2 cellular contexts compared by ENCODE assay signal in the genomic region with DNA sequence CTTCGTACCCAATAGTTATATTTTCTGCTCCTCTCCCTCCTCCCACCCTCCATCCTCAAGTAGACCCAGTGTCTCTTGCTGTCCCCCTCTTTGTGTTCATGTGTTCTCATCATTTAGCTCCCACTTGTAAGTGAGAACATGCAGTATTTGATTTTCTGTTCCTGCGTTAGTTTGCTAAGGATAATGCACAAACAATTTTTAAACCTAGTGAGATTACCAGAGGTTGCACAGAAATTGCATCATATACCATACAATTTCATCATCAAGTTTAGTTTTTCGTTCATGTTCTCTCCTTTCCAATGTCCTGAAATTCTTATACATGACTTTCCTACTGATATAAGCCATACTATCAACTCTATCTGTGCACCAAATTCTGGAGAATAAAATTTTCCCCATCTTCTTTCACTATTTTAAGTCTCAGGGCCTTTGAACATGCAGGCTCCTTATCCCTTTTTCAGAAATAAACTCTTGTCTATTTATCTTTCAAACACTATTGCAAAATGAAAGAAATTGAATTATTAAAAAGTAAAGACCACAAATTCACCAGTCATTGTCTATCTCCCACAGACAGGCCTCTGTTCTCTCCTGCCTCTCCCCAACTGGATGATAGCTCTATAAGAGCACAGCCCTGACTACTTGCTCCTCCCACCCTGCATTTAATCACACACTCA.
A peak's percentile ranks its signal among the peaks of the same experiment; 100 is the strongest.
TF ChIP-seq lines count a peak whose summit lies in the region.

No MANE protein-coding gene starts in this region.

TF ChIP-seq in WTC11, 78 proteins besides CTCF, POLR2A, EP300 and RAD21:
- TF ChIP-seq, protein P1, sequence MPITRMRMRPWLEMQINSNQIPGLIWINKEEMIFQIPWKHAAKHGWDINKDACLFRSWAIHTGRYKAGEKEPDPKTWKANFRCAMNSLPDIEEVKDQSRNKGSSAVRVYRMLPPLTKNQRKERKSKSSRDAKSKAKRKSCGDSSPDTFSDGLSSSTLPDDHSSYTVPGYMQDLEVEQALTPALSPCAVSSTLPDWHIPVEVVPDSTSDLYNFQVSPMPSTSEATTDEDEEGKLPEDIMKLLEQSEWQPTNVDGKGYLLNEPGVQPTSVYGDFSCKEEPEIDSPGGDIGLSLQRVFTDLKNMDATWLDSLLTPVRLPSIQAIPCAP (CRISPR knock-in tag; IDR thresholded peaks at IDR 0.05): no peak
- TF ChIP-seq, protein P2, sequence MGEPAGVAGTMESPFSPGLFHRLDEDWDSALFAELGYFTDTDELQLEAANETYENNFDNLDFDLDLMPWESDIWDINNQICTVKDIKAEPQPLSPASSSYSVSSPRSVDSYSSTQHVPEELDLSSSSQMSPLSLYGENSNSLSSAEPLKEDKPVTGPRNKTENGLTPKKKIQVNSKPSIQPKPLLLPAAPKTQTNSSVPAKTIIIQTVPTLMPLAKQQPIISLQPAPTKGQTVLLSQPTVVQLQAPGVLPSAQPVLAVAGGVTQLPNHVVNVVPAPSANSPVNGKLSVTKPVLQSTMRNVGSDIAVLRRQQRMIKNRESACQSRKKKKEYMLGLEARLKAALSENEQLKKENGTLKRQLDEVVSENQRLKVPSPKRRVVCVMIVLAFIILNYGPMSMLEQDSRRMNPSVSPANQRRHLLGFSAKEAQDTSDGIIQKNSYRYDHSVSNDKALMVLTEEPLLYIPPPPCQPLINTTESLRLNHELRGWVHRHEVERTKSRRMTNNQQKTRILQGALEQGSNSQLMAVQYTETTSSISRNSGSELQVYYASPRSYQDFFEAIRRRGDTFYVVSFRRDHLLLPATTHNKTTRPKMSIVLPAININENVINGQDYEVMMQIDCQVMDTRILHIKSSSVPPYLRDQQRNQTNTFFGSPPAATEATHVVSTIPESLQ (CRISPR knock-in tag; IDR thresholded peaks at IDR 0.05): no peak
- TF ChIP-seq GABPB1 (CRISPR knock-in tag; IDR thresholded peaks at IDR 0.05): peak; percentile 94

TF ChIP-seq in HepG2, 621 proteins besides CTCF, POLR2A, EP300 and RAD21:
- TF ChIP-seq, protein P3, sequence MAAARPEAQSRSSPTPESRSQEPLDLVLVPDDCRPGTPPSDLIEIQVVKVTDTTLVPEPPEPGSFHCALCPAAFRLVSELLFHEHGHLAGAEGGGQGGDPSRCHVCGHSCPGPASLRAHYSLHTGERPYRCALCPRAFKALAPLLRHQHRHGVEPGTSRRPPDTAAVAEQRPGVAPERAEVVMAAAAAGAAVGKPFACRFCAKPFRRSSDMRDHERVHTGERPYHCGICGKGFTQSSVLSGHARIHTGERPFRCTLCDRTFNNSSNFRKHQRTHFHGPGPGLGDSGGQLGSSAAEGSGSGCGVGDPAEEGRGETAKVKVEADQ (CRISPR knock-in tag; IDR thresholded peaks at IDR 0.05; ENCODE audit: borderline replicate concordance): no peak
- TF ChIP-seq, protein P4, sequence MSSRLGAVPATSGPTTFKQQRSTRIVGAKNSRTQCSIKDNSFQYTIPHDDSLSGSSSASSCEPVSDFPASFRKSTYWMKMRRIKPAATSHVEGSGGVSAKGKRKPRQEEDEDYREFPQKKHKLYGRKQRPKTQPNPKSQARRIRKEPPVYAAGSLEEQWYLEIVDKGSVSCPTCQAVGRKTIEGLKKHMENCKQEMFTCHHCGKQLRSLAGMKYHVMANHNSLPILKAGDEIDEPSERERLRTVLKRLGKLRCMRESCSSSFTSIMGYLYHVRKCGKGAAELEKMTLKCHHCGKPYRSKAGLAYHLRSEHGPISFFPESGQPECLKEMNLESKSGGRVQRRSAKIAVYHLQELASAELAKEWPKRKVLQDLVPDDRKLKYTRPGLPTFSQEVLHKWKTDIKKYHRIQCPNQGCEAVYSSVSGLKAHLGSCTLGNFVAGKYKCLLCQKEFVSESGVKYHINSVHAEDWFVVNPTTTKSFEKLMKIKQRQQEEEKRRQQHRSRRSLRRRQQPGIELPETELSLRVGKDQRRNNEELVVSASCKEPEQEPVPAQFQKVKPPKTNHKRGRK (CRISPR knock-in tag; IDR thresholded peaks at IDR 0.05): no peak
- no peak for TF ChIP-seq ZNF768 (CRISPR knock-in tag; IDR thresholded peaks at IDR 0.05)
- TF ChIP-seq SIX1 (CRISPR knock-in tag; IDR thresholded peaks at IDR 0.05; ENCODE audit: borderline replicate concordance): no peak
- TF ChIP-seq CEBPB (IDR thresholded peaks at IDR 0.05; ENCODE audit: borderline replicate concordance, low read depth, low read length): peak; percentile 83
- TF ChIP-seq ATF7 (IDR thresholded peaks at IDR 0.05): peak; percentile 52; the same call in 1 of the 2 replicates
- TF ChIP-seq ATF7 (CRISPR knock-in tag; IDR thresholded peaks at IDR 0.05): no peak
- TF ChIP-seq, protein P5, sequence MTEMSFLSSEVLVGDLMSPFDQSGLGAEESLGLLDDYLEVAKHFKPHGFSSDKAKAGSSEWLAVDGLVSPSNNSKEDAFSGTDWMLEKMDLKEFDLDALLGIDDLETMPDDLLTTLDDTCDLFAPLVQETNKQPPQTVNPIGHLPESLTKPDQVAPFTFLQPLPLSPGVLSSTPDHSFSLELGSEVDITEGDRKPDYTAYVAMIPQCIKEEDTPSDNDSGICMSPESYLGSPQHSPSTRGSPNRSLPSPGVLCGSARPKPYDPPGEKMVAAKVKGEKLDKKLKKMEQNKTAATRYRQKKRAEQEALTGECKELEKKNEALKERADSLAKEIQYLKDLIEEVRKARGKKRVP (CRISPR knock-in tag; IDR thresholded peaks at IDR 0.05): peak in 1 of 2 experiments; percentile 94; a peak in 2 of 4 replicates
- TF ChIP-seq KDM3A (CRISPR knock-in tag; IDR thresholded peaks at IDR 0.05; ENCODE audit: low read depth): no peak
- TF ChIP-seq CEBPG (CRISPR knock-in tag; IDR thresholded peaks at IDR 0.05): peak; percentile 44
- no peak for TF ChIP-seq SP5 (CRISPR knock-in tag; IDR thresholded peaks at IDR 0.05; ENCODE audit: borderline replicate concordance, low read depth)
